1 cellular context compared by ENCODE assay signal in genomic region chr20:7980332-7981046, GRCh38.
TF ChIP-seq lines count a peak whose summit lies in the region.

No MANE protein-coding gene starts in this region.

TF ChIP-seq in HCT116, 20 proteins besides CTCF, POLR2A, EP300 and RAD21 (continued from another document):
- TF ChIP-seq ZFX (IDR thresholded peaks at IDR 0.05) (no peak), SIN3A (IDR thresholded peaks at IDR 0.05; ENCODE audit: low read depth) (no peak), MAX (IDR thresholded peaks at IDR 0.05) (no peak), ATF3 (IDR thresholded peaks at IDR 0.05) (no peak), EZH2 (IDR thresholded peaks at IDR 0.05) (no peak), POLR2AphosphoS5 (IDR thresholded peaks at IDR 0.05; ENCODE audit: low read depth, low read length) (no peak), CBX3 (IDR thresholded peaks at IDR 0.05; ENCODE audit: low read depth) (no peak), SRF (IDR thresholded peaks at IDR 0.05; ENCODE audit: low read depth) (no peak)
